In the genomic region with DNA sequence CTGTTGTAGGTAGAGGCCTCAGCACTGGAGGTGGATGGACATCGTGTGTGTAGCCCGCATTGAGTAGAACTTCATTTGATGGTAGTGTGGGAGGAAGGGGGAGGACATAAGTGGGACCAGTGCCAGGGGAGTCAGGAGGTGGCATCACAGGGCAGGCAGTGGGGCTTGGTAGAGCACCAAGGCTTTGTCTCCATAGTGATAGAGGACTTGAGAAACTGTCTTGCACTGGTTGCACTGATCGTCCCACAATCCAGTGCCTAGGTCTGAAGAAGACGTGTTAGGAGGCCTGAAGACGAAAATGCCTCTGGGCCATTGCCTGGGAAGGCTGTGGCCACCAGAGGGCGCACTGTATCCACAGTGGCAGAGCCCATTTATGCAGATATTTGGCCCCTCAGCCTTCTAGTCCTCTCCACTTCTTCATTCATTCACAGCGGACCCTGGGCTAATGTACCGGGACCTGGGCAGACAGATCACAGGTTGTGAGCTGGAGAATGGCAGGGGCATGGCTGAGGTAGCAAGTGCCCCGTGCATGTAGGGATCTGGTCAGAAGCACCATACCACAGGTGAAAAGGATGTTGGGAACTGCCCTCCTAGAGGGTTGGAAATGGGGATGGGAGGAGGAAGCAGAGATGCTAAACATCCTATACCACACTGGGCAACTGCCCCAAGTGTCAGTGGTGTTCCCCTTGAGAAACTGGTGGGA, we compare ENCODE assay signal across 1 cellular context.
TF ChIP-seq lines count a peak whose summit lies in the region.

No MANE protein-coding gene starts in this region.

TF ChIP-seq in K562, 482 proteins besides CTCF, POLR2A, EP300 and RAD21 (continued from another document and continues in another):
- TF ChIP-seq YY1 (IDR thresholded peaks at IDR 0.05; ENCODE audit: borderline replicate concordance in 1 of 3, control insufficient read depth in 1 of 3, extremely low read depth in 1 of 3, insufficient read depth in 3 of 3, insufficient read length in 1 of 3, insufficient replicate concordance in 2 of 3, low read depth in 1 of 3, low read length in 2 of 3), result peak in 2 of 3 experiments; percentile 11 to 47
- no peak for TF ChIP-seq FUS (optimal IDR thresholded peaks at IDR 0.05; ENCODE audit: low read depth, low read length)
- no peak for TF ChIP-seq SETDB1 (IDR thresholded peaks at IDR 0.05; ENCODE audit: low read length)
- TF ChIP-seq CREM (IDR thresholded peaks at IDR 0.05; ENCODE audit: low read depth), result peak; percentile 46; the same call in 1 of the 2 replicates
- peak; percentile 96 for TF ChIP-seq CC2D1A (IDR thresholded peaks at IDR 0.05)
- TF ChIP-seq CBX1 (IDR thresholded peaks at IDR 0.05; ENCODE audit: low read depth), result no peak
- no peak for TF ChIP-seq MTF1 (CRISPR knock-in tag; IDR thresholded peaks at IDR 0.05; ENCODE audit: borderline replicate concordance)
- peak; percentile 44; the same call in 1 of the 2 replicates for TF ChIP-seq ZNF384 (IDR thresholded peaks at IDR 0.05; ENCODE audit: low read depth, low read length)
- TF ChIP-seq SP1 (CRISPR knock-in tag; IDR thresholded peaks at IDR 0.05), result peak; percentile 76; the same call in 1 of the 2 replicates
- TF ChIP-seq, protein P1, sequence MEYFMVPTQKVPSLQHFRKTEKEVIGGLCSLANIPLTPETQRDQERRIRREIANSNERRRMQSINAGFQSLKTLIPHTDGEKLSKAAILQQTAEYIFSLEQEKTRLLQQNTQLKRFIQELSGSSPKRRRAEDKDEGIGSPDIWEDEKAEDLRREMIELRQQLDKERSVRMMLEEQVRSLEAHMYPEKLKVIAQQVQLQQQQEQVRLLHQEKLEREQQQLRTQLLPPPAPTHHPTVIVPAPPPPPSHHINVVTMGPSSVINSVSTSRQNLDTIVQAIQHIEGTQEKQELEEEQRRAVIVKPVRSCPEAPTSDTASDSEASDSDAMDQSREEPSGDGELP (CRISPR knock-in tag; IDR thresholded peaks at IDR 0.05; ENCODE audit: borderline replicate concordance), result peak; percentile 51; the same call in 1 of the 2 replicates
- TF ChIP-seq NR4A1 (CRISPR knock-in tag; IDR thresholded peaks at IDR 0.05), result no peak
- TF ChIP-seq NR4A1 (tag; IDR thresholded peaks at IDR 0.05), result no peak
- TF ChIP-seq HIVEP1 (CRISPR knock-in tag; IDR thresholded peaks at IDR 0.05), result peak; percentile 55; the same call in 1 of the 2 replicates
- peak; percentile 99 for TF ChIP-seq ARID2 (IDR thresholded peaks at IDR 0.05)
- peak; percentile 60; the same call in 1 of the 2 replicates for TF ChIP-seq CTBP1 (IDR thresholded peaks at IDR 0.05; ENCODE audit: borderline replicate concordance)
- TF ChIP-seq, protein P2, sequence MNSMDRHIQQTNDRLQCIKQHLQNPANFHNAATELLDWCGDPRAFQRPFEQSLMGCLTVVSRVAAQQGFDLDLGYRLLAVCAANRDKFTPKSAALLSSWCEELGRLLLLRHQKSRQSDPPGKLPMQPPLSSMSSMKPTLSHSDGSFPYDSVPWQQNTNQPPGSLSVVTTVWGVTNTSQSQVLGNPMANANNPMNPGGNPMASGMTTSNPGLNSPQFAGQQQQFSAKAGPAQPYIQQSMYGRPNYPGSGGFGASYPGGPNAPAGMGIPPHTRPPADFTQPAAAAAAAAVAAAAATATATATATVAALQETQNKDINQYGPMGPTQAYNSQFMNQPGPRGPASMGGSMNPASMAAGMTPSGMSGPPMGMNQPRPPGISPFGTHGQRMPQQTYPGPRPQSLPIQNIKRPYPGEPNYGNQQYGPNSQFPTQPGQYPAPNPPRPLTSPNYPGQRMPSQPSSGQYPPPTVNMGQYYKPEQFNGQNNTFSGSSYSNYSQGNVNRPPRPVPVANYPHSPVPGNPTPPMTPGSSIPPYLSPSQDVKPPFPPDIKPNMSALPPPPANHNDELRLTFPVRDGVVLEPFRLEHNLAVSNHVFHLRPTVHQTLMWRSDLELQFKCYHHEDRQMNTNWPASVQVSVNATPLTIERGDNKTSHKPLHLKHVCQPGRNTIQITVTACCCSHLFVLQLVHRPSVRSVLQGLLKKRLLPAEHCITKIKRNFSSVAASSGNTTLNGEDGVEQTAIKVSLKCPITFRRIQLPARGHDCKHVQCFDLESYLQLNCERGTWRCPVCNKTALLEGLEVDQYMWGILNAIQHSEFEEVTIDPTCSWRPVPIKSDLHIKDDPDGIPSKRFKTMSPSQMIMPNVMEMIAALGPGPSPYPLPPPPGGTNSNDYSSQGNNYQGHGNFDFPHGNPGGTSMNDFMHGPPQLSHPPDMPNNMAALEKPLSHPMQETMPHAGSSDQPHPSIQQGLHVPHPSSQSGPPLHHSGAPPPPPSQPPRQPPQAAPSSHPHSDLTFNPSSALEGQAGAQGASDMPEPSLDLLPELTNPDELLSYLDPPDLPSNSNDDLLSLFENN (IDR thresholded peaks at IDR 0.05; ENCODE audit: low read depth in 2 of 2, low read length in 2 of 2), result peak; percentile 46 to 54; a peak in 2 of 4 replicates
- 0 out of 2 replicates have a peak, but pooled peaks have one; percentile 53 for TF ChIP-seq ZNF76 (CRISPR knock-in tag; IDR thresholded peaks at IDR 0.05; ENCODE audit: borderline replicate concordance)
- peak; percentile 52 for TF ChIP-seq BHLHE40 (IDR thresholded peaks at IDR 0.05; ENCODE audit: low read length)
- no peak for TF ChIP-seq CEBPG (CRISPR knock-in tag; IDR thresholded peaks at IDR 0.05)
- TF ChIP-seq CEBPG (tag; conservative IDR thresholded peaks at IDR 0.05 in 1 of 2, IDR thresholded peaks at IDR 0.05 in 1 of 2), result no peak
- TF ChIP-seq LCOR (CRISPR knock-in tag; IDR thresholded peaks at IDR 0.05), result peak; percentile 34; the same call in 1 of the 2 replicates
- TF ChIP-seq SPI1 (IDR thresholded peaks at IDR 0.05; ENCODE audit: borderline replicate concordance, low read depth, low read length), result 0 out of 2 replicates have a peak, but pooled peaks have one; percentile 36
- 0 out of 2 replicates have a peak, but pooled peaks have one; percentile 20 for TF ChIP-seq ZNF347 (CRISPR knock-in tag; IDR thresholded peaks at IDR 0.05; ENCODE audit: low read depth)
- TF ChIP-seq, protein P3, sequence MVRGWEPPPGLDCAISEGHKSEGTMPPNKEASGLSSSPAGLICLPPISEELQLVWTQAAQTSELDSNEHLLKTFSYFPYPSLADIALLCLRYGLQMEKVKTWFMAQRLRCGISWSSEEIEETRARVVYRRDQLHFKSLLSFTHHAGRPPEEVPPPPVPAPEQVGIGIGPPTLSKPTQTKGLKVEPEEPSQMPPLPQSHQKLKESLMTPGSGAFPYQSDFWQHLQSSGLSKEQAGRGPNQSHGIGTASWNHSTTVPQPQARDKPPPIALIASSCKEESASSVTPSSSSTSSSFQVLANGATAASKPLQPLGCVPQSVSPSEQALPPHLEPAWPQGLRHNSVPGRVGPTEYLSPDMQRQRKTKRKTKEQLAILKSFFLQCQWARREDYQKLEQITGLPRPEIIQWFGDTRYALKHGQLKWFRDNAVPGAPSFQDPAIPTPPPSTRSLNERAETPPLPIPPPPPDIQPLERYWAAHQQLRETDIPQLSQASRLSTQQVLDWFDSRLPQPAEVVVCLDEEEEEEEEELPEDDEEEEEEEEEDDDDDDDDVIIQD (CRISPR knock-in tag; IDR thresholded peaks at IDR 0.05), result 0 out of 2 replicates have a peak, but pooled peaks have one; percentile 27
- no peak for TF ChIP-seq STAT5A (IDR thresholded peaks at IDR 0.05; ENCODE audit: borderline replicate concordance, low read length)
- TF ChIP-seq RFX1 (IDR thresholded peaks at IDR 0.05), result no peak
- TF ChIP-seq SMAD4 (CRISPR knock-in tag; conservative IDR thresholded peaks at IDR 0.05), result 0 out of 2 replicates have a peak, but pooled peaks have one; percentile 37
- TF ChIP-seq ZNF830 (CRISPR knock-in tag; IDR thresholded peaks at IDR 0.05), result 0 out of 2 replicates have a peak, but pooled peaks have one; percentile 10
- no peak for TF ChIP-seq ZNF311 (CRISPR knock-in tag; IDR thresholded peaks at IDR 0.05)
- TF ChIP-seq SMARCC2 (IDR thresholded peaks at IDR 0.05; ENCODE audit: low read depth), result no peak
- TF ChIP-seq, protein P4, sequence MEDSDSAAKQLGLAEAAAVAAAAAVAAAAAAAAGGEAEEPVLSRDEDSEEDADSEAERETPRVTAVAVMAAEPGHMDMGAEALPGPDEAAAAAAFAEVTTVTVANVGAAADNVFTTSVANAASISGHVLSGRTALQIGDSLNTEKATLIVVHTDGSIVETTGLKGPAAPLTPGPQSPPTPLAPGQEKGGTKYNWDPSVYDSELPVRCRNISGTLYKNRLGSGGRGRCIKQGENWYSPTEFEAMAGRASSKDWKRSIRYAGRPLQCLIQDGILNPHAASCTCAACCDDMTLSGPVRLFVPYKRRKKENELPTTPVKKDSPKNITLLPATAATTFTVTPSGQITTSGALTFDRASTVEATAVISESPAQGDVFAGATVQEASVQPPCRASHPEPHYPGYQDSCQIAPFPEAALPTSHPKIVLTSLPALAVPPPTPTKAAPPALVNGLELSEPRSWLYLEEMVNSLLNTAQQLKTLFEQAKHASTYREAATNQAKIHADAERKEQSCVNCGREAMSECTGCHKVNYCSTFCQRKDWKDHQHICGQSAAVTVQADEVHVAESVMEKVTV (CRISPR knock-in tag; IDR thresholded peaks at IDR 0.05), result peak; percentile 100
- TF ChIP-seq ZC3H8 (IDR thresholded peaks at IDR 0.05), result no peak
- TF ChIP-seq GTF2A2 (tag; IDR thresholded peaks at IDR 0.05), result no peak
- no peak for TF ChIP-seq HDAC3 (IDR thresholded peaks at IDR 0.05; ENCODE audit: borderline replicate concordance, partially characterized antibody)
- peak; percentile 32; the same call in 1 of the 2 replicates for TF ChIP-seq MTA3 (IDR thresholded peaks at IDR 0.05; ENCODE audit: borderline replicate concordance)
- peak; percentile 61; the same call in 1 of the 2 replicates for TF ChIP-seq KLF16 (IDR thresholded peaks at IDR 0.05)
- no peak for TF ChIP-seq CBX5 (IDR thresholded peaks at IDR 0.05; ENCODE audit: borderline replicate concordance, low read depth)
- TF ChIP-seq, protein P5, sequence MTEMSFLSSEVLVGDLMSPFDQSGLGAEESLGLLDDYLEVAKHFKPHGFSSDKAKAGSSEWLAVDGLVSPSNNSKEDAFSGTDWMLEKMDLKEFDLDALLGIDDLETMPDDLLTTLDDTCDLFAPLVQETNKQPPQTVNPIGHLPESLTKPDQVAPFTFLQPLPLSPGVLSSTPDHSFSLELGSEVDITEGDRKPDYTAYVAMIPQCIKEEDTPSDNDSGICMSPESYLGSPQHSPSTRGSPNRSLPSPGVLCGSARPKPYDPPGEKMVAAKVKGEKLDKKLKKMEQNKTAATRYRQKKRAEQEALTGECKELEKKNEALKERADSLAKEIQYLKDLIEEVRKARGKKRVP (CRISPR knock-in tag; IDR thresholded peaks at IDR 0.05), result 0 out of 2 replicates have a peak, but pooled peaks have one; percentile 23
- peak; percentile 25; the same call in 1 of the 2 replicates for TF ChIP-seq MAFK (IDR thresholded peaks at IDR 0.05; ENCODE audit: low read length)
- TF ChIP-seq, protein P6, sequence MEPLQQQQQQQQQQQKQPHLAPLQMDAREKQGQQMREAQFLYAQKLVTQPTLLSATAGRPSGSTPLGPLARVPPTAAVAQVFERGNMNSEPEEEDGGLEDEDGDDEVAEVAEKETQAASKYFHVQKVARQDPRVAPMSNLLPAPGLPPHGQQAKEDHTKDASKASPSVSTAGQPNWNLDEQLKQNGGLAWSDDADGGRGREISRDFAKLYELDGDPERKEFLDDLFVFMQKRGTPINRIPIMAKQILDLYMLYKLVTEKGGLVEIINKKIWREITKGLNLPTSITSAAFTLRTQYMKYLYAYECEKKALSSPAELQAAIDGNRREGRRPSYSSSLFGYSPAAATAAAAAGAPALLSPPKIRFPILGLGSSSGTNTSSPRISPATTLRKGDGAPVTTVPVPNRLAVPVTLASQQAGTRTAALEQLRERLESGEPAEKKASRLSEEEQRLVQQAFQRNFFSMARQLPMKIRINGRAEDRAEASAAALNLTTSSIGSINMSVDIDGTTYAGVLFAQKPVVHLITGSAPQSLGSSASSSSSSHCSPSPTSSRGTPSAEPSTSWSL (CRISPR knock-in tag; IDR thresholded peaks at IDR 0.05; ENCODE audit: borderline replicate concordance), result 0 out of 2 replicates have a peak, but pooled peaks have one; percentile 68
- peak; percentile 31; the same call in 1 of the 2 replicates for TF ChIP-seq TCF3 (CRISPR knock-in tag; IDR thresholded peaks at IDR 0.05)
- TF ChIP-seq MYNN (IDR thresholded peaks at IDR 0.05), result peak; percentile 86
- TF ChIP-seq MYNN (CRISPR knock-in tag; IDR thresholded peaks at IDR 0.05), result no peak
- TF ChIP-seq, protein P7, sequence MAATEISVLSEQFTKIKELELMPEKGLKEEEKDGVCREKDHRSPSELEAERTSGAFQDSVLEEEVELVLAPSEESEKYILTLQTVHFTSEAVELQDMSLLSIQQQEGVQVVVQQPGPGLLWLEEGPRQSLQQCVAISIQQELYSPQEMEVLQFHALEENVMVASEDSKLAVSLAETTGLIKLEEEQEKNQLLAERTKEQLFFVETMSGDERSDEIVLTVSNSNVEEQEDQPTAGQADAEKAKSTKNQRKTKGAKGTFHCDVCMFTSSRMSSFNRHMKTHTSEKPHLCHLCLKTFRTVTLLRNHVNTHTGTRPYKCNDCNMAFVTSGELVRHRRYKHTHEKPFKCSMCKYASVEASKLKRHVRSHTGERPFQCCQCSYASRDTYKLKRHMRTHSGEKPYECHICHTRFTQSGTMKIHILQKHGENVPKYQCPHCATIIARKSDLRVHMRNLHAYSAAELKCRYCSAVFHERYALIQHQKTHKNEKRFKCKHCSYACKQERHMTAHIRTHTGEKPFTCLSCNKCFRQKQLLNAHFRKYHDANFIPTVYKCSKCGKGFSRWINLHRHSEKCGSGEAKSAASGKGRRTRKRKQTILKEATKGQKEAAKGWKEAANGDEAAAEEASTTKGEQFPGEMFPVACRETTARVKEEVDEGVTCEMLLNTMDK (IDR thresholded peaks at IDR 0.05; ENCODE audit: borderline replicate concordance, insufficient read depth, low read depth, low read length, poor library complexity, severe bottlenecking), result peak; percentile 65
- TF ChIP-seq NFIC (IDR thresholded peaks at IDR 0.05), result peak; percentile 79
- peak; percentile 66 to 80 for TF ChIP-seq MAZ (CRISPR knock-in tag; conservative IDR thresholded peaks at IDR 0.05 in 1 of 2, IDR thresholded peaks at IDR 0.05 in 1 of 2)
- TF ChIP-seq MEIS2 (IDR thresholded peaks at IDR 0.05; ENCODE audit: partially characterized antibody), result no peak
- 0 out of 2 replicates have a peak, but pooled peaks have one; percentile 12 for TF ChIP-seq ARID1B (IDR thresholded peaks at IDR 0.05)
- no peak for TF ChIP-seq POLR3A (IDR thresholded peaks at IDR 0.05; ENCODE audit: borderline replicate concordance, extremely low read depth, insufficient read depth, insufficient read length)
- 0 out of 2 replicates have a peak, but pooled peaks have one; percentile 35 for TF ChIP-seq KLF6 (CRISPR knock-in tag; IDR thresholded peaks at IDR 0.05; ENCODE audit: borderline replicate concordance)
